Comparison of ENCODE assay signal across 14 cellular contexts in genomic region chr7:136353287-136353686, GRCh38.
DNase-seq lines count a peak whose midpoint lies in the region; ATAC-seq, FAIRE-seq and TF ChIP-seq lines count a peak whose summit lies in the region.
"Had no signal": no experiment of that assay in that cellular context is flagged by ENCODE, and none has a peak within 500 bp of the region (broad histone marks: within the 10 kb centered on the region; RNA-seq: fewer than 3 reads in every experiment).

No MANE protein-coding gene starts in this region.

- no peaks in the 10 kb centered on the region for H3K36me3 Mint-ChIP-seq in GM23338 (ENCODE audit: low read depth)
- H3K36me3 Mint-ChIP-seq: CD4-positive, CD25-positive, alpha-beta regulatory T cell had no signal

- H3K36me3 ChIP-seq in GM23338 (ENCODE audit: insufficient read depth) = no peaks in the 10 kb centered on the region
- H3K36me3 ChIP-seq: gastrocnemius medialis had no signal

- peaks cover 3% of the 10 kb centered on the region; the same call in 1 of the 3 replicates for H3K4me1 Mint-ChIP-seq in GM23338
- H3K4me1 Mint-ChIP-seq: CD4-positive, CD25-positive, alpha-beta regulatory T cell; neural crest cell had no signal

- no peaks in the 10 kb centered on the region for H3K27me3 Mint-ChIP-seq in GM23338 (ENCODE audit: insufficient read depth, low read depth, poor library complexity)
- H3K27me3 Mint-ChIP-seq: CD4-positive, CD25-positive, alpha-beta regulatory T cell had no signal

- peak; percentile 65 for ATAC-seq in GM19025 (IDR thresholded peaks at IDR 0.05; ENCODE audit: low read depth, unreplicated experiment)
- ATAC-seq in GM23338 = peak; percentile 36; the same call in 2 of the 3 replicates
- ATAC-seq in HG03342 (IDR thresholded peaks at IDR 0.05; ENCODE audit: unreplicated experiment) = peak; percentile 45
- ATAC-seq: gastrocnemius medialis, left colon had no signal

- peak overlapping the region; percentile 78; the same call in 1 of the 2 replicates for H2AFZ ChIP-seq in GM23338

- H3K27ac ChIP-seq in GM23338 (ENCODE audit: low read depth) = no peak overlapping the region
- H3K27ac ChIP-seq: gastrocnemius medialis, RWPE1 had no signal

- no peaks in the 10 kb centered on the region for H3K27me3 ChIP-seq in GM23338 (ENCODE audit: insufficient read depth)
- H3K27me3 ChIP-seq: gastrocnemius medialis had no signal

- DNase-seq in GM23338 (ENCODE audit: low spot score) = no peak
- no peak for DNase-seq in cardiac septum (ENCODE audit: low spot score)
- no peak for DNase-seq in foreskin melanocyte
- no peak for DNase-seq in DMS153 treated with DMSO at 0.1 percent for 48 hours (lab: John Stamatoyannopoulos, UW; ENCODE audit: unreplicated experiment)
- DNase-seq: anterior cingulate cortex; CD4-positive, CD25-positive, alpha-beta regulatory T cell; gastrocnemius medialis; left colon; NCI-H2171 treated with DMSO at 0.1 percent for 48 hours had no signal

- no peaks in the 10 kb centered on the region for H3K4me1 ChIP-seq in GM23338 (ENCODE audit: insufficient read depth)
- H3K4me1 ChIP-seq: gastrocnemius medialis had no signal

- peak; percentile 5 for FAIRE-seq in islet of Langerhans (lab: Jason Lieb, UNC)

- no peaks in the 10 kb centered on the region for H3K9me2 ChIP-seq in GM23338 (ENCODE audit: insufficient read depth)

- H4K20me1 ChIP-seq in GM23338 (replicated peaks; ENCODE audit: insufficient read depth) = no peaks in the 10 kb centered on the region

- no peak overlapping the region for H3K4me2 ChIP-seq in GM23338

- H3K27ac Mint-ChIP-seq in GM23338 = no peak overlapping the region
- H3K27ac Mint-ChIP-seq: CD4-positive, CD25-positive, alpha-beta regulatory T cell had no signal

- H3K4me3 ChIP-seq in GM23338 = no peak overlapping the region
- H3K4me3 ChIP-seq: gastrocnemius medialis had no signal

- intact Hi-C loops in cardiac septum (cut with DNase I) = no loop called here

- H3K9me3 Mint-ChIP-seq in GM23338 = no peaks in the 10 kb centered on the region
- H3K9me3 Mint-ChIP-seq: neural crest cell had no signal

- TF ChIP-seq CTCF in GM23338 (conservative IDR thresholded peaks at IDR 0.05; ENCODE audit: low read depth in 2 of 2) = no peak

- H3K79me2 ChIP-seq in GM23338 (replicated peaks; ENCODE audit: insufficient read depth) = no peaks in the 10 kb centered on the region

- H3K4me3 Mint-ChIP-seq in GM23338 = no peak overlapping the region
- H3K4me3 Mint-ChIP-seq: CD4-positive, CD25-positive, alpha-beta regulatory T cell; neural crest cell had no signal

- no peaks in the 10 kb centered on the region for H3F3A ChIP-seq in GM23338 (replicated peaks; ENCODE audit: low read depth)

TF ChIP-seq in GM23338, 12 proteins besides CTCF, POLR2A, EP300 and RAD21 (continues in another document):
- no peak for TF ChIP-seq CREB1 (CRISPR knock-in tag; IDR thresholded peaks at IDR 0.05; ENCODE audit: low read depth)
- no peak for TF ChIP-seq ETS1 (IDR thresholded peaks at IDR 0.05)
- TF ChIP-seq ZNF114 (CRISPR knock-in tag; IDR thresholded peaks at IDR 0.05) = no peak
- no peak for TF ChIP-seq ZNF462 (CRISPR knock-in tag; IDR thresholded peaks at IDR 0.05)
- no peak for TF ChIP-seq EZH2 (IDR thresholded peaks at IDR 0.05; ENCODE audit: low read depth, unreplicated experiment)
- TF ChIP-seq NANOG (IDR thresholded peaks at IDR 0.05; ENCODE audit: borderline replicate concordance) = no peak
- no peak for TF ChIP-seq JUNB (IDR thresholded peaks at IDR 0.05; ENCODE audit: unreplicated experiment)
- no peak for TF ChIP-seq STAT1 (IDR thresholded peaks at IDR 0.05; ENCODE audit: unreplicated experiment)
- TF ChIP-seq EZH2phosphoT487 (IDR thresholded peaks at IDR 0.05; ENCODE audit: unreplicated experiment) = no peak
- no peak for TF ChIP-seq POLR2AphosphoS5 (IDR thresholded peaks at IDR 0.05; ENCODE audit: low read depth)
- TF ChIP-seq ZNF331 (CRISPR knock-in tag; IDR thresholded peaks at IDR 0.05; ENCODE audit: low read depth) = no peak
